Comparison of ENCODE assay signal across 7 cellular contexts in the genomic region with DNA sequence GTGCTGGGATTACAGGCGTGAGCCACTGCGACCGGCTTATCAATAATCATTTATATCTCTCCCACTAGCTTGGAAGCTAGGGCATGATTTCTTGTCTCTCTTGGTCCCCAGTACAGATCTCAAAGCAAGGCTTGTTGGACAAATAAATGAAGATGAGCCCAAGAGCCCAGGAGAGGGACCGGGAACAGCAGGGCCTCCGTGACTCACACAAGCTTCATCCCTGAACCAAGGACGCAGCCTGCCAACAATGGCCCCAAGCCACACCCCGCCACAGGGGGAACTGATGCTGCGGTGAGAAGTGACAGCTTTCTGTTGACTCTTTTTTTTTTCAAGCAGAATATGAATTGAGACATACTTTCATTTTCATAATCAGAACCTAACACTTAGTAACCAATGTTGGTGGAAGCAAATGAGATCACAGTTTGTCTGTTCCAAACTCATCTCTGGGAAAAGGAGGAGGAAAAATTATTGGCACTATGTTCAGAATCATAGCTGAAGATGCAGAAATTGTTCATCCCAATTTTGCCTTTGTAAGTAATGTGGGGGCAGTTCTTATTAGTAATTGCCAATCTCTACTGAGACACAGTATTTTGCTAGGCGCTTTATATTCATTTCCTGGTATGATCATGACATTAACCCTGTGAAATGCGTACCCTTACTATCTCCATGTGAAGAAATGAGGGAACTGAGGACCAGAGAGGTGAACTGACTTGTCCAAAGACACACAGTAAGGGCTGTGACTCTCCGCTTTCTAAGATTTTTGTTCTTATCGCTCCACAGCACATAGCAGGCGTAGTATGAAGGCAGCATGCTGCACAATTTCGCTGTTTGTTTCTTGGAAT. TPM values are rescaled to one million over a fixed set of nuclear protein-coding genes. Genes with fewer than 3 reads are reported as not detected.
DNase-seq lines count a peak whose midpoint lies in the region; ATAC-seq, FAIRE-seq and TF ChIP-seq lines count a peak whose summit lies in the region.

No MANE protein-coding gene starts in this region.

- no peak for TF ChIP-seq CTCF in endothelial cell of umbilical vein (IDR thresholded peaks at IDR 0.05; ENCODE audit: extremely low read depth in 1 of 2, insufficient read depth in 1 of 2, low read depth in 1 of 2, low read length in 2 of 2)
- TF ChIP-seq CTCF in osteocyte (IDR thresholded peaks at IDR 0.05), result no peak

- FAIRE-seq in endothelial cell of umbilical vein (lab: Jason Lieb, UNC), result peak; percentile 62

- BruUV-seq in endothelial cell of umbilical vein (replicated peaks; lab: Mats Ljungman, UMichigan), result no TSS peak

- no peaks in the 10 kb centered on the region for H3K36me3 ChIP-seq in endothelial cell of umbilical vein (ENCODE audit: control insufficient read depth in 2 of 2, extremely low read depth in 1 of 2, insufficient read depth in 2 of 2, low read length in 2 of 2)
- no peaks in the 10 kb centered on the region for H3K36me3 ChIP-seq in thymus (ENCODE audit: control insufficient read depth, insufficient read depth)

- H3K4me1 ChIP-seq in endothelial cell of umbilical vein (ENCODE audit: control insufficient read depth, extremely low read depth, insufficient read depth, low read length) (peaks cover 20% of the 10 kb centered on the region), thymus (ENCODE audit: control insufficient read depth, insufficient read depth, low read length) (peaks cover 31% of the 10 kb centered on the region)

- no peaks in the 10 kb centered on the region for H3K27me3 Mint-ChIP-seq in activated CD8-positive, alpha-beta memory T cell treated with anti-CD3 and anti-CD28 coated beads, Interleukin-2, amount 10 ng/mL, durations not matched to agents 7 days and 5 days
- H3K27me3 Mint-ChIP-seq in osteocyte (ENCODE audit: unreplicated experiment), result no peaks in the 10 kb centered on the region

- H3K4me2 ChIP-seq in endothelial cell of umbilical vein (ENCODE audit: insufficient read depth, low read length), result peak overlapping the region; percentile 54

- dilution Hi-C loops in endothelial cell of umbilical vein (cut with MboI; ENCODE audit: extremely low pct_ligation_motif_present, low sequenced_read_pairs), result no loop called here

- H3K9me3 ChIP-seq in endothelial cell of umbilical vein (replicated peaks; ENCODE audit: control insufficient read depth, insufficient read depth, low read length) (no peaks in the 10 kb centered on the region), thymus (ENCODE audit: control insufficient read depth) (no peaks in the 10 kb centered on the region)

- no peak for TF ChIP-seq POLR2A in endothelial cell of umbilical vein (IDR thresholded peaks at IDR 0.05; ENCODE audit: low read depth, low read length)

- peaks cover 33% of the 10 kb centered on the region for H3K4me1 Mint-ChIP-seq in activated CD8-positive, alpha-beta memory T cell treated with anti-CD3 and anti-CD28 coated beads, Interleukin-2, amount 10 ng/mL, durations not matched to agents 7 days and 5 days
- peaks cover 64% of the 10 kb centered on the region for H3K4me1 Mint-ChIP-seq in osteocyte (ENCODE audit: unreplicated experiment)

- DNase-seq in NCI-H446 (lab: John Stamatoyannopoulos, UW), result peak; percentile 37 to 81
- DNase-seq in activated CD8-positive, alpha-beta memory T cell treated with anti-CD3 and anti-CD28 coated beads, Interleukin-2, amount 10 ng/mL, durations not matched to agents 7 days and 5 days, result peak; percentile 95
- peak; percentile 56 for DNase-seq in endothelial cell of umbilical vein (ENCODE audit: low read depth, low spot score)
- peak; percentile 92 for DNase-seq in osteocyte (ENCODE audit: extremely low spot score, unreplicated experiment)

- POLR2A ChIA-PET in endothelial cell of umbilical vein (lab: Charles Lee), result interaction anchor here (1.3 kb wide), 1 partner anchor 13 kb away, joined by 3 read pairs; no protein-coding TSS in a partner anchor

- no peak overlapping the region for H2AFZ ChIP-seq in endothelial cell of umbilical vein (ENCODE audit: low read depth, low read length)

- intact Hi-C loops in endothelial cell of umbilical vein (cut with micrococcal nuclease), result loop anchor here (1.0 to 10.0 kb wide), 3 partner anchors 12 to 987 kb away; no protein-coding TSS in a partner anchor

- H3K9ac ChIP-seq in endothelial cell of umbilical vein (replicated peaks; ENCODE audit: extremely low read depth, insufficient read depth, low read length), result peak overlapping the region; percentile 37

- CTCF ChIA-PET in activated CD8-positive, alpha-beta memory T cell treated with anti-CD3 and anti-CD28 coated beads, Interleukin-2, amount 10 ng/mL, durations not matched to agents 7 days and 5 days (lab: Charles Lee), result interaction anchor here (0.7 to 1.9 kb wide), 6 partner anchors 13 to 367 kb away, joined by 3 to 8 read pairs (median 4); no protein-coding TSS in a partner anchor
- CTCF ChIA-PET in endothelial cell of umbilical vein (lab: Charles Lee), result interaction anchor here (0.6 to 2.8 kb wide), 12 partner anchors 11 to 666 kb away, joined by 3 to 15 read pairs (median 4); no protein-coding TSS in a partner anchor

- peak overlapping the region; percentile 94 for H3K27ac Mint-ChIP-seq in activated CD8-positive, alpha-beta memory T cell treated with anti-CD3 and anti-CD28 coated beads, Interleukin-2, amount 10 ng/mL, durations not matched to agents 7 days and 5 days
- H3K27ac Mint-ChIP-seq in osteocyte (ENCODE audit: unreplicated experiment), result peak overlapping the region; percentile 97

- no peaks in the 10 kb centered on the region for H3K9me1 ChIP-seq in endothelial cell of umbilical vein (replicated peaks; ENCODE audit: control insufficient read depth, extremely low read depth, insufficient read depth, low read length)

- H3K27me3 ChIP-seq in endothelial cell of umbilical vein (ENCODE audit: control insufficient read depth in 2 of 2, insufficient read depth in 2 of 2, low read length in 2 of 2), result no peaks in the 10 kb centered on the region
- H3K27me3 ChIP-seq in thymus (ENCODE audit: control insufficient read depth, insufficient read depth), result no peaks in the 10 kb centered on the region

- no peaks in the 10 kb centered on the region for H3K36me3 Mint-ChIP-seq in activated CD8-positive, alpha-beta memory T cell treated with anti-CD3 and anti-CD28 coated beads, Interleukin-2, amount 10 ng/mL, durations not matched to agents 7 days and 5 days
- no peaks in the 10 kb centered on the region for H3K36me3 Mint-ChIP-seq in osteocyte (ENCODE audit: unreplicated experiment)

- peak; percentile 79 for ATAC-seq in GM18519 (IDR thresholded peaks at IDR 0.05; ENCODE audit: low FRiP score, unreplicated experiment)
- ATAC-seq in HG02763 (IDR thresholded peaks at IDR 0.05; ENCODE audit: unreplicated experiment), result peak; percentile 87
- ATAC-seq in activated CD8-positive, alpha-beta memory T cell treated with anti-CD3 and anti-CD28 coated beads, Interleukin-2, amount 10 ng/mL, durations not matched to agents 7 days and 5 days, result peak; percentile 93

- 50% methylated on average over 14 of the region's 14 CpGs for WGBS in thymus

- no peaks in the 10 kb centered on the region for H3K79me2 ChIP-seq in endothelial cell of umbilical vein (ENCODE audit: control insufficient read depth, insufficient read depth, low read length)

- no peaks in the 10 kb centered on the region for H3K9me3 Mint-ChIP-seq in activated CD8-positive, alpha-beta memory T cell treated with anti-CD3 and anti-CD28 coated beads, Interleukin-2, amount 10 ng/mL, durations not matched to agents 7 days and 5 days (ENCODE audit: low read depth)
- no peaks in the 10 kb centered on the region for H3K9me3 Mint-ChIP-seq in osteocyte (ENCODE audit: unreplicated experiment)

- no peaks in the 10 kb centered on the region for H4K20me1 ChIP-seq in endothelial cell of umbilical vein (replicated peaks; ENCODE audit: control insufficient read depth, extremely low read depth, insufficient read depth, low read length)

- H3K4me3 Mint-ChIP-seq in activated CD8-positive, alpha-beta memory T cell treated with anti-CD3 and anti-CD28 coated beads, Interleukin-2, amount 10 ng/mL, durations not matched to agents 7 days and 5 days, result peak overlapping the region; percentile 69
- peak overlapping the region; percentile 42 for H3K4me3 Mint-ChIP-seq in osteocyte (ENCODE audit: unreplicated experiment)

- peak overlapping the region; percentile 85 for H3K27ac ChIP-seq in endothelial cell of umbilical vein (ENCODE audit: insufficient read depth, low read depth, low read length)
- peak overlapping the region; percentile 90 for H3K27ac ChIP-seq in thymus (ENCODE audit: low read depth)

- no peak overlapping the region for H3K4me3 ChIP-seq in endothelial cell of umbilical vein (replicated peaks in 1 of 3; ENCODE audit: insufficient read depth in 1 of 3, low read depth in 1 of 3, low read length in 3 of 3)
- peak overlapping the region; percentile 23 for H3K4me3 ChIP-seq in thymus (ENCODE audit: low read length)

TF ChIP-seq in endothelial cell of umbilical vein, 7 proteins besides CTCF, POLR2A, EP300 and RAD21 (continues in another document):
- peak; percentile 63 for TF ChIP-seq FOS (IDR thresholded peaks at IDR 0.05; ENCODE audit: borderline replicate concordance, insufficient read depth, low read length)

RNA-seq across cellular contexts. Expression of gene DUSP1, which starts 6.6 kb away (rescaled TPM):
- total RNA-seq in activated CD8-positive, alpha-beta memory T cell treated with anti-CD3 and anti-CD28 coated beads, Interleukin-2, amount 10 ng/mL, durations not matched to agents 7 days and 5 days, result 10 to 100 TPM in 1 of 2 experiments, 1 to 10 TPM in 1; 6.5 to 32.5 TPM
- total RNA-seq in endothelial cell of umbilical vein (36.1 and 46.5 TPM in 2 replicates), osteocyte (201 and 250 TPM in 2 replicates)
- polyA plus RNA-seq in endothelial cell of umbilical vein (157 and 196 TPM in 2 replicates), thymus (272 TPM)
- 146 and 177 TPM in 2 replicates for polyA plus RNA-seq in endothelial cell of umbilical vein (2011; cell fraction: cytosol; rRNA removed)
- 244 and 322 TPM in 2 replicates for polyA plus RNA-seq in endothelial cell of umbilical vein (2011; cell fraction: nucleus; rRNA removed)
- polyA plus RNA-seq in endothelial cell of umbilical vein (2012), result 129 and 131 TPM in 2 replicates
- 107 and 126 TPM in 2 replicates for polyA minus RNA-seq in endothelial cell of umbilical vein
- 130 TPM for polyA minus RNA-seq in endothelial cell of umbilical vein (2011; cell fraction: cytosol; rRNA and poly(A)+ RNA removed)
- 151 and 252 TPM in 2 replicates for polyA minus RNA-seq in endothelial cell of umbilical vein (2011; cell fraction: nucleus; rRNA and poly(A)+ RNA removed)

RNA-seq across cellular contexts. Expression of gene ERGIC1, which starts 56.4 kb away (rescaled TPM):
- total RNA-seq in activated CD8-positive, alpha-beta memory T cell treated with anti-CD3 and anti-CD28 coated beads, Interleukin-2, amount 10 ng/mL, durations not matched to agents 7 days and 5 days, result 10 to 100 TPM; 30.9 to 34.7 TPM
- total RNA-seq in endothelial cell of umbilical vein, result 105 and 118 TPM in 2 replicates
- polyA plus RNA-seq in endothelial cell of umbilical vein, result 109 and 115 TPM in 2 replicates
- 84.9 and 98.4 TPM in 2 replicates for polyA plus RNA-seq in endothelial cell of umbilical vein (2011; cell fraction: cytosol; rRNA removed)
- 63.2 and 75.9 TPM in 2 replicates for polyA plus RNA-seq in endothelial cell of umbilical vein (2011; cell fraction: nucleus; rRNA removed)
- 101 and 105 TPM in 2 replicates for polyA plus RNA-seq in endothelial cell of umbilical vein (2012)
- 189 and 212 TPM in 2 replicates for polyA minus RNA-seq in endothelial cell of umbilical vein
- 41.4 TPM for polyA minus RNA-seq in endothelial cell of umbilical vein (2011; cell fraction: cytosol; rRNA and poly(A)+ RNA removed)
- polyA minus RNA-seq in endothelial cell of umbilical vein (2011; cell fraction: nucleus; rRNA and poly(A)+ RNA removed), result 62.9 and 76.6 TPM in 2 replicates
- total RNA-seq in osteocyte, result 174 and 175 TPM in 2 replicates
- polyA plus RNA-seq in thymus, result 69.2 TPM
